Comparison of ENCODE assay signal across 19 cellular contexts in genomic region chr11:69877235-69877634, GRCh38. TPM values are rescaled to one million over a fixed set of nuclear protein-coding genes. Genes with fewer than 3 reads are reported as not detected.
"Had no signal": no experiment of that assay in that cellular context is flagged by ENCODE, and none has a peak within 500 bp of the region (broad histone marks: within the 10 kb centered on the region; RNA-seq: fewer than 3 reads in every experiment).

No MANE protein-coding gene starts in this region.

- H3K9me3 ChIP-seq: heart left ventricle, left lung had no signal

- ATAC-seq: activated CD4-positive, CD25-positive, alpha-beta regulatory T cell treated with anti-CD3 and anti-CD28 coated beads, Interleukin-2, amount 50 U/mL, for 24 hours; activated T-cell treated with anti-CD3 and anti-CD28 coated beads, Interleukin-2, amount 50 U/mL, for 72 hours; effector memory CD8-positive, alpha-beta T cell; heart left ventricle; left lung; stimulated activated memory B cell treated with anti-CD40 and anti-IgM and Interleukin-4, amounts not matched to agents 10 μg/mL and 1 μg/mL and 100 μg/mL, for 72 hours had no signal

- H3K4me1 ChIP-seq: heart left ventricle, left lung had no signal

- H3K27ac ChIP-seq: epithelial cell of prostate, heart left ventricle, left lung had no signal

- H3K4me3 ChIP-seq: heart left ventricle, left lung had no signal

- DNase-seq: activated CD4-positive, alpha-beta T cell treated with anti-CD3 and anti-CD28 coated beads, Interleukin-2, amount 50 U/mL, for 4 hours; activated naive CD8-positive, alpha-beta T cell treated with anti-CD3 and anti-CD28 coated beads for 36 hours; activated T-cell treated with anti-CD3 and anti-CD28 coated beads, Interleukin-2, amount 50 U/mL, for 72 hours; effector memory CD8-positive, alpha-beta T cell; left lung; mesenchymal stem cell; nephron progenitor cell; stimulated activated CD4-positive, alpha-beta T cell treated with anti-CD3 and anti-CD28 coated beads, Interleukin-12 subunit alpha, Interleukin-12 subunit beta, amount 100 ng/mL, for 4 hours; SW 1271 had no signal

- H3K36me3 ChIP-seq: heart left ventricle, left lung had no signal

RNA-seq across cellular contexts. Expression of gene FGF3, which starts 58.0 kb away (rescaled TPM):
- total RNA-seq: activated naive CD8-positive, alpha-beta T cell treated with anti-CD3 and anti-CD28 coated beads for 36 hours; activated T-cell treated with anti-CD3 and anti-CD28 coated beads, Interleukin-2, amount 50 U/mL, for 72 hours; fibroblast of lung; frontal cortex; heart left ventricle; left lung; osteoblast; pulmonary artery endothelial cell; SK-MEL-5; T-helper 2 cell treated with Interferon-gamma antibody and Interleukin-4, amounts not matched to agents 100 ng/mL and 5 ng/mL, for 36 hours had no signal
- polyA plus RNA-seq: fibroblast of lung, heart left ventricle had no signal
